Comparison of ENCODE assay signal across 1 cellular context in genomic region chr2:110480084-110480483, GRCh38. TPM values are rescaled to one million over a fixed set of nuclear protein-coding genes. Genes with fewer than 3 reads are reported as not detected.
"Had no signal": no experiment of that assay in that cellular context is flagged by ENCODE, and none has a peak within 500 bp of the region (broad histone marks: within the 10 kb centered on the region; RNA-seq: fewer than 3 reads in every experiment).

No MANE protein-coding gene starts in this region.

RNA-seq across cellular contexts. Expression of gene LIMS4, which starts 7.5 kb away (rescaled TPM):
- total RNA-seq: NCI-H460 had no signal
